In the genomic region with DNA sequence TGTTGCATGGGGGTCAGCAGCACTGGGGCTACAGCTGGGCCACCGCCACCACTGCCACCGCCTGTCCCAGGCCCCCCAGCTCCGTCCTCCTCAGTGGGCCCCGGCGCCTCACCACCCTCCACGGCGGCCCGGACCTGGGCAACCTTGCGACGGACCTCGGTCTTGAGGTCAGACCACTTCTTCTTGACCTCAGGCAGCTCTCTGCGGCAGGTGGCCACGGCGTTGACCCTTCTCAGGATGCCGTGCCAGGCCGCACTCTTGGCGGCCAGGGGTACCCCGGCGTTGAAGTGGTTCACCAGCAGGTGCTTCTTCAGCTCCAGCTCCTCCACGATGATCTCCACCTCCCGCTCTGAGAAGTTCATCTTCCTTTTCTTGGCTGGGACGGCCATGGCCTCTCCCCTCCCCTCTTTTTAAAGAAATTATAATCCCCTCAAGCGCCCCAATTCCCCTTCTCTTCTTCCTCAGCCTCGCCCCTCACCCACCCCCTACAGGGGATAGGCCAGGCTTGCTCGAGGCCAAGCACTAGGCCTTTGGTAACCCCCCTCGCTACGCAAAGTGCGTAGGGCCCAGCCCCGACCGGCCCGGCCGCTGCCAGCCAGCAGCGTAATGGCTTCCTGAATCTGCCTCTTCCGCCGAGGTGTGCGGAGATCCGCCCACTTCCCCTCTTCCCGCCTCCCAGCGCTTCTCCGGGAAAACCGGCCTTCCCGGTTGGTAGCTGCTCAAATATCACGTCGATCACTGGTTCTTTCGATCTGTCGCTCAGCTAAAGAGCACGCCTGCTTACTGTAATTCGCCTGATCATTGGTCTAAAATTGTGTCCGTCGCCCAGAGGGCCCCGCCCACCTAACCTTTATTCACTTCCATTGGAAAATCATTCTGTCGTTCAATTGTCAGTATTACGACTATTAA, we compare ENCODE assay signal across 1 cellular context.
TF ChIP-seq lines count a peak whose summit lies in the region.

NAIF1 (minus strand) TSS at position 608 of the 909 bp plus-strand sequence; CDS start at position 389, 219 bp downstream.

TF ChIP-seq in GM12878, 131 proteins besides CTCF, POLR2A, EP300 and RAD21 (continued from another document and continues in another):
- TF ChIP-seq, protein P1, sequence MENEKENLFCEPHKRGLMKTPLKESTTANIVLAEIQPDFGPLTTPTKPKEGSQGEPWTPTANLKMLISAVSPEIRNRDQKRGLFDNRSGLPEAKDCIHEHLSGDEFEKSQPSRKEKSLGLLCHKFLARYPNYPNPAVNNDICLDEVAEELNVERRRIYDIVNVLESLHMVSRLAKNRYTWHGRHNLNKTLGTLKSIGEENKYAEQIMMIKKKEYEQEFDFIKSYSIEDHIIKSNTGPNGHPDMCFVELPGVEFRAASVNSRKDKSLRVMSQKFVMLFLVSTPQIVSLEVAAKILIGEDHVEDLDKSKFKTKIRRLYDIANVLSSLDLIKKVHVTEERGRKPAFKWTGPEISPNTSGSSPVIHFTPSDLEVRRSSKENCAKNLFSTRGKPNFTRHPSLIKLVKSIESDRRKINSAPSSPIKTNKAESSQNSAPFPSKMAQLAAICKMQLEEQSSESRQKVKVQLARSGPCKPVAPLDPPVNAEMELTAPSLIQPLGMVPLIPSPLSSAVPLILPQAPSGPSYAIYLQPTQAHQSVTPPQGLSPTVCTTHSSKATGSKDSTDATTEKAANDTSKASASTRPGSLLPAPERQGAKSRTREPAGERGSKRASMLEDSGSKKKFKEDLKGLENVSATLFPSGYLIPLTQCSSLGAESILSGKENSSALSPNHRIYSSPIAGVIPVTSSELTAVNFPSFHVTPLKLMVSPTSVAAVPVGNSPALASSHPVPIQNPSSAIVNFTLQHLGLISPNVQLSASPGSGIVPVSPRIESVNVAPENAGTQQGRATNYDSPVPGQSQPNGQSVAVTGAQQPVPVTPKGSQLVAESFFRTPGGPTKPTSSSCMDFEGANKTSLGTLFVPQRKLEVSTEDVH (IDR thresholded peaks at IDR 0.05; ENCODE audit: low read depth, partially characterized antibody): no peak
- no peak for TF ChIP-seq SMC3 (IDR thresholded peaks at IDR 0.05; ENCODE audit: borderline replicate concordance, low read length)
- no peak for TF ChIP-seq MEF2A (IDR thresholded peaks at IDR 0.05; ENCODE audit: insufficient read depth, low read depth, low read length)
- no peak for TF ChIP-seq ZZZ3 (IDR thresholded peaks at IDR 0.05; ENCODE audit: control insufficient read depth, insufficient read length, low read depth)
- TF ChIP-seq DPF2 (IDR thresholded peaks at IDR 0.05): peak; percentile 100
- TF ChIP-seq SP1 (IDR thresholded peaks at IDR 0.05; ENCODE audit: low read depth, low read length): peak; percentile 100
- TF ChIP-seq FOS (IDR thresholded peaks at IDR 0.05; ENCODE audit: borderline replicate concordance, extremely low read depth, insufficient read length): peak; percentile 98
- TF ChIP-seq NFYA (IDR thresholded peaks at IDR 0.05; ENCODE audit: borderline replicate concordance, low read depth, low read length): peak; percentile 82; the same call in 1 of the 2 replicates
- TF ChIP-seq ATF2 (IDR thresholded peaks at IDR 0.05; ENCODE audit: low read length): no peak
- TF ChIP-seq MYB (IDR thresholded peaks at IDR 0.05; ENCODE audit: borderline replicate concordance, low read depth, low read length): no peak
- no peak for TF ChIP-seq MTA2 (IDR thresholded peaks at IDR 0.05; ENCODE audit: low read depth)
- no peak for TF ChIP-seq GABPA (IDR thresholded peaks at IDR 0.05; ENCODE audit: low read depth)
- no peak for TF ChIP-seq CHD4 (IDR thresholded peaks at IDR 0.05)
- TF ChIP-seq PML (IDR thresholded peaks at IDR 0.05; ENCODE audit: low read length): no peak
- no peak for TF ChIP-seq BCLAF1 (IDR thresholded peaks at IDR 0.05)
- TF ChIP-seq JUNB (IDR thresholded peaks at IDR 0.05): no peak
- no peak for TF ChIP-seq SMAD5 (IDR thresholded peaks at IDR 0.05; ENCODE audit: low read depth)
- no peak for TF ChIP-seq TCF3 (IDR thresholded peaks at IDR 0.05; ENCODE audit: borderline replicate concordance, insufficient read depth, low read depth, low read length)
- peak; percentile 58; the same call in 1 of the 2 replicates for TF ChIP-seq MXI1 (IDR thresholded peaks at IDR 0.05; ENCODE audit: low read depth, low read length)
- TF ChIP-seq, protein P2, sequence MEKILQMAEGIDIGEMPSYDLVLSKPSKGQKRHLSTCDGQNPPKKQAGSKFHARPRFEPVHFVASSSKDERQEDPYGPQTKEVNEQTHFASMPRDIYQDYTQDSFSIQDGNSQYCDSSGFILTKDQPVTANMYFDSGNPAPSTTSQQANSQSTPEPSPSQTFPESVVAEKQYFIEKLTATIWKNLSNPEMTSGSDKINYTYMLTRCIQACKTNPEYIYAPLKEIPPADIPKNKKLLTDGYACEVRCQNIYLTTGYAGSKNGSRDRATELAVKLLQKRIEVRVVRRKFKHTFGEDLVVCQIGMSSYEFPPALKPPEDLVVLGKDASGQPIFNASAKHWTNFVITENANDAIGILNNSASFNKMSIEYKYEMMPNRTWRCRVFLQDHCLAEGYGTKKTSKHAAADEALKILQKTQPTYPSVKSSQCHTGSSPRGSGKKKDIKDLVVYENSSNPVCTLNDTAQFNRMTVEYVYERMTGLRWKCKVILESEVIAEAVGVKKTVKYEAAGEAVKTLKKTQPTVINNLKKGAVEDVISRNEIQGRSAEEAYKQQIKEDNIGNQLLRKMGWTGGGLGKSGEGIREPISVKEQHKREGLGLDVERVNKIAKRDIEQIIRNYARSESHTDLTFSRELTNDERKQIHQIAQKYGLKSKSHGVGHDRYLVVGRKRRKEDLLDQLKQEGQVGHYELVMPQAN (conservative IDR thresholded peaks at IDR 0.05): no peak; the same call in 1 of the 2 replicates
- no peak for TF ChIP-seq HDAC6 (IDR thresholded peaks at IDR 0.05; ENCODE audit: unreplicated experiment)
- TF ChIP-seq MLLT1 (IDR thresholded peaks at IDR 0.05): peak; percentile 99
- TF ChIP-seq RCOR1 (conservative IDR thresholded peaks at IDR 0.05; ENCODE audit: low read depth, low read length): 0 out of 2 replicates have a peak, but pooled peaks have one; percentile 43
- TF ChIP-seq REST (IDR thresholded peaks at IDR 0.05; ENCODE audit: low read depth, low read length): no peak
- peak; percentile 69; the same call in 1 of the 2 replicates for TF ChIP-seq SREBF1 (IDR thresholded peaks at IDR 0.05; ENCODE audit: low read length)
- peak; percentile 74; the same call in 1 of the 2 replicates for TF ChIP-seq ZNF687 (IDR thresholded peaks at IDR 0.05)
- TF ChIP-seq ZNF24 (IDR thresholded peaks at IDR 0.05): no peak
- TF ChIP-seq BHLHE40 (IDR thresholded peaks at IDR 0.05; ENCODE audit: borderline replicate concordance in 1 of 2, low read depth in 2 of 2, low read length in 1 of 2): peak; percentile 32 to 33; a peak in 1 of 4 replicates
